ENCODE assay signal across 8 cellular contexts in genomic region chr3:135150282-135150681, GRCh38.
"Had no signal": no experiment of that assay in that cellular context is flagged by ENCODE, and none has a peak within 500 bp of the region (broad histone marks: within the 10 kb centered on the region; RNA-seq: fewer than 3 reads in every experiment).

No MANE protein-coding gene starts in this region.

- H3K9me3 ChIP-seq: HAP-1 had no signal

- H3K4me3 ChIP-seq: GM23248, HAP-1 had no signal

- ATAC-seq: HCT116 had no signal

- H3K4me1 ChIP-seq: HAP-1 had no signal

- H3K27ac ChIP-seq: GM23248, HL-60 had no signal

- H3K9ac ChIP-seq: GM23248 had no signal

- DNase-seq: GM23248, GOT3, H7, HFFc6, IMR-90 had no signal

- H3K36me3 ChIP-seq: HAP-1 had no signal

- H2AFZ ChIP-seq: GM23248 had no signal
